1 cellular context compared by ENCODE assay signal in the genomic region with DNA sequence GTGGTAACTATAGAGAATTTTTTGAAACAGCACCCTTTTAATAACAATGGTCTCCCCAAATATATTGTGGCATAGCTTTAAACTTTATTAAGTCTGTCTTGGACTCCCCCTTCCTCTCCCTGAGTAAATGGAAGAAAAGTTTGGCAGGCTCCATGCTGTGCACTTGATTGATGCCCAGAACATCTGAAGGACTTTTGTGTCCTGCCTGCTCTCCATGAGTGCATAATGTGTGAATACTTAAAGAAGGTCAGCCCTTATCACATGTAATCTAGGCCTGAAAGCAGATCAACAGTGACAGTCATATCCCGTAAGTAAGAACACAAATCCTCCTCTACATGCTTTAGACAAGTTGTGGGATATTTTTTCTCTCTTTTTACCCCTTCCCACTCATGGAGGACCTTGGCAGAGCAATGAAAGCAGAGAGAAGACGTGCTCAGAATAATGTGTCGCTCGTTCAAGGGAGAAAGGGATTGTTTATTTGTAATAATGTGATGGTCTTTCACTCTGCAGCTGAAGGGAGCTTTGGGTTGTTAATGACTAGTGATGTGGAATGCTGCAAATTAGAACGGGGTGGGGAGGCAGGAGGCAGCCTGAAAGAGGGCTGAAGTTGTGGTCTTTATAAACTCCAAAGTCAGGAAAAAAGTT.
TF ChIP-seq lines count a peak whose summit lies in the region.

No MANE protein-coding gene starts in this region.

TF ChIP-seq in A549, 52 proteins besides CTCF, POLR2A, EP300 and RAD21 (continued from another document):
- TF ChIP-seq, protein P1, sequence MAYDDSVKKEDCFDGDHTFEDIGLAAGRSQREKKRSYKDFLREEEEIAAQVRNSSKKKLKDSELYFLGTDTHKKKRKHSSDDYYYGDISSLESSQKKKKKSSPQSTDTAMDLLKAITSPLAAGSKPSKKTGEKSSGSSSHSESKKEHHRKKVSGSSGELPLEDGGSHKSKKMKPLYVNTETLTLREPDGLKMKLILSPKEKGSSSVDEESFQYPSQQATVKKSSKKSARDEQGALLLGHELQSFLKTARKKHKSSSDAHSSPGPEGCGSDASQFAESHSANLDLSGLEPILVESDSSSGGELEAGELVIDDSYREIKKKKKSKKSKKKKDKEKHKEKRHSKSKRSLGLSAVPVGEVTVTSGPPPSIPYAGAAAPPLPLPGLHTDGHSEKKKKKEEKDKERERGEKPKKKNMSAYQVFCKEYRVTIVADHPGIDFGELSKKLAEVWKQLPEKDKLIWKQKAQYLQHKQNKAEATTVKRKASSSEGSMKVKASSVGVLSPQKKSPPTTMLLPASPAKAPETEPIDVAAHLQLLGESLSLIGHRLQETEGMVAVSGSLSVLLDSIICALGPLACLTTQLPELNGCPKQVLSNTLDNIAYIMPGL (CRISPR knock-in tag; IDR thresholded peaks at IDR 0.05; ENCODE audit: borderline replicate concordance) = no peak
- no peak for TF ChIP-seq RFX5 (IDR thresholded peaks at IDR 0.05)
- TF ChIP-seq GATA3 (IDR thresholded peaks at IDR 0.05; ENCODE audit: borderline replicate concordance) = peak; percentile 41; the same call in 1 of the 2 replicates
